12 cellular contexts compared by ENCODE assay signal in the genomic region with DNA sequence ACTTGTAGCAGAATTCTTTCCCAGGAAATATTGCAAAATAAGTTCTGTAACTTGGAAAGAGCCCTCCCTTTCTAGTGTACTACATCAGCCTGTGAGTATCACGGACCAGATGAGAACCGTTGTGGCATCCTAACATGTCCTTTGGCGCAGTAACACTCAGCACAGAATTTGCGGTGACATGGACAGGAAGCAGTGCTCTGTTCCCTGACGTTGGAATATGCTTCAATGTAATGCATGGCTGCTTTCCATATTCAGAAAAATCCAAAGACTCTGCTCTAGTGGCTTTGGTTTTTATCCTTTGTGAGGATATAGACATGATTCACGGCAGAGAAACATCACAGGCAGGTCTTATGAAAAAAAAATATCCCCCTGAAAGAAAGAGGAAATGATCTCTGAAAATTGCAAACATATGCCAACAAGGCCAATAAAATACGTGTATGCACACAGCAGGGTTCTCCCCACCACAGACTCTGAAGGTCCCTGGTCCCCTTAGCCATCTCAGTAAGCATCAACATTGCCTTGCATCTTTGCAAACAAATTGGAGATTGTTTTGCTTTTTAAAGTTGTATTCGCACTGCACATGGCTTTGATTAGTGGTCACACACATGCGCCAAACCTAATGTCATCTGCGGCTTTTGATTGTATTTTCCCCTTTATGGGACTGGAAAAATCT.
DNase-seq lines count a peak whose midpoint lies in the region; ATAC-seq and TF ChIP-seq lines count a peak whose summit lies in the region.
"Had no signal": no experiment of that assay in that cellular context is flagged by ENCODE, and none has a peak within 500 bp of the region (broad histone marks: within the 10 kb centered on the region; RNA-seq: fewer than 3 reads in every experiment).

No MANE protein-coding gene starts in this region.

- H3K27me3 ChIP-seq in lower lobe of right lung (ENCODE audit: low read depth) = no peaks in the 10 kb centered on the region
- no peaks in the 10 kb centered on the region for H3K27me3 ChIP-seq in upper lobe of right lung
- H3K27me3 ChIP-seq: neutrophil, tibial artery had no signal

- H3K9me3 ChIP-seq in lower lobe of right lung (no peaks in the 10 kb centered on the region), upper lobe of right lung (no peaks in the 10 kb centered on the region)
- H3K9me3 ChIP-seq: neutrophil, tibial artery had no signal

- intact Hi-C loops in lower lobe of right lung (cut with DNase I) = no loop called here
- intact Hi-C loops in upper lobe of right lung (cut with DNase I) = no loop called here

- H3K4me3 ChIP-seq in NB4 (ENCODE audit: low read depth, low read length) = no peak overlapping the region
- H3K4me3 ChIP-seq in choroid plexus epithelial cell (ENCODE audit: low read depth, low read length) = no peak overlapping the region
- no peak overlapping the region for H3K4me3 ChIP-seq in lower lobe of right lung
- H3K4me3 ChIP-seq in upper lobe of right lung = no peak overlapping the region
- H3K4me3 ChIP-seq: tibial artery had no signal

- TF ChIP-seq POLR2A in NB4 (IDR thresholded peaks at IDR 0.05; ENCODE audit: extremely low read depth, insufficient read length) = no peak

- TF ChIP-seq CTCF in NB4 (IDR thresholded peaks at IDR 0.05; ENCODE audit: low read depth, low read length) (no peak), choroid plexus epithelial cell (conservative IDR thresholded peaks at IDR 0.05; ENCODE audit: low read depth, low read length) (no peak), lower lobe of right lung (IDR thresholded peaks at IDR 0.05) (no peak), upper lobe of right lung (IDR thresholded peaks at IDR 0.05) (no peak)

- DNase-seq in NB4 (ENCODE audit: low read depth) = peak; percentile 24
- DNase-seq in choroid plexus epithelial cell (ENCODE audit: low read depth) = peak; percentile 73
- DNase-seq in lower lobe of right lung = no peak
- no peak for DNase-seq in upper lobe of right lung
- DNase-seq in DMS79 (lab: John Stamatoyannopoulos, UW) = no peak
- DNase-seq in HPDE6-E6E7 (ENCODE audit: extremely low spot score) = no peak
- DNase-seq in NCI-H526 (lab: John Stamatoyannopoulos, UW) = no peak
- DNase-seq: activated CD4-positive, alpha-beta T cell treated with anti-CD3 and anti-CD28 coated beads, Interleukin-2, amount 50 U/mL, for 48 hours; NCI-H524 had no signal

- peak overlapping the region; percentile 53 for H3K27ac ChIP-seq in lower lobe of right lung
- peak overlapping the region; percentile 42 for H3K27ac ChIP-seq in upper lobe of right lung
- H3K27ac ChIP-seq: neutrophil, tibial artery had no signal

- H3K36me3 ChIP-seq in lower lobe of right lung (no peaks in the 10 kb centered on the region), upper lobe of right lung (no peaks in the 10 kb centered on the region)
- H3K36me3 ChIP-seq: neutrophil, tibial artery had no signal

- H3K4me1 ChIP-seq in lower lobe of right lung (peaks cover 20% of the 10 kb centered on the region), upper lobe of right lung (peaks cover 7% of the 10 kb centered on the region)

- ATAC-seq in lower lobe of right lung (peak in 1 of 2 donors; percentile 51), upper lobe of right lung (no peak), GM19324 (IDR thresholded peaks at IDR 0.05; ENCODE audit: low FRiP score, unreplicated experiment) (no peak)

Comparison
In these comparisons a context has a peak if more than half of its experiments do, and no peak if none do; other contexts are left out.
1. DNase-seq: peak in NB4 (single experiment) and choroid plexus epithelial cell (single experiment); none in lower lobe of right lung (single experiment), upper lobe of right lung (single experiment), DMS79 (single experiment), HPDE6-E6E7 (single experiment) and NCI-H526 (0 of 2).